ENCODE assay signal across 22 cellular contexts in genomic region chr1:54741531-54741930, GRCh38. TPM values are rescaled to one million over a fixed set of nuclear protein-coding genes. Genes with fewer than 3 reads are reported as not detected.
"Had no signal": no experiment of that assay in that cellular context is flagged by ENCODE, and none has a peak within 500 bp of the region (broad histone marks: within the 10 kb centered on the region; RNA-seq: fewer than 3 reads in every experiment).

No MANE protein-coding gene starts in this region.

- H3K9me3 Mint-ChIP-seq: activated CD4-positive, alpha-beta T cell treated with anti-CD3 and anti-CD28 coated beads, Interleukin-2, amount 10 ng/mL, durations not matched to agents 24 days and 14 days; activated naive CD4-positive, alpha-beta T cell treated with anti-CD3 and anti-CD28 coated beads, Interleukin-2, amount 50 U/mL, for 72 hours had no signal

- H3K4me1 Mint-ChIP-seq: WTC11 had no signal

- H3K4me3 Mint-ChIP-seq: activated CD4-positive, alpha-beta T cell treated with anti-CD3 and anti-CD28 coated beads, Interleukin-2, amount 10 ng/mL, durations not matched to agents 24 days and 14 days; T-helper 17 cell; WTC11 had no signal

- H3K27ac Mint-ChIP-seq: activated CD4-positive, alpha-beta T cell treated with anti-CD3 and anti-CD28 coated beads, Interleukin-2, amount 10 ng/mL, durations not matched to agents 24 days and 14 days; WTC11 had no signal

- DNase-seq: activated CD4-positive, alpha-beta T cell treated with anti-CD3 and anti-CD28 coated beads, Interleukin-2, amount 10 ng/mL, durations not matched to agents 24 days and 14 days; activated CD4-positive, alpha-beta T cell treated with anti-CD3 and anti-CD28 coated beads, Interleukin-2, amount 50 U/mL, for 48 hours; activated CD4-positive, CD25-positive, alpha-beta regulatory T cell treated with anti-CD3 and anti-CD28 coated beads, Interleukin-2, amount 50 U/mL, for 72 hours; activated effector memory CD4-positive, alpha-beta T cell treated with Interleukin-2 at 50 U/mL for 16 hours; activated naive CD4-positive, alpha-beta T cell treated with Interleukin-2 at 50 U/mL for 16 hours; activated T-cell treated with anti-CD3 and anti-CD28 coated beads for 4 hours; central memory CD4-positive, alpha-beta T cell; MM.1S; NCI-H1105; NCI-H1436; NCI-H1694 treated with DMSO at 0.1 percent for 48 hours; NCI-H2029 treated with DMSO at 0.1 percent for 48 hours; NCI-H510A treated with DMSO at 0.1 percent for 48 hours; NCI-H69; NK-92 treated with Interleukin-12 subunit alpha and Interleukin-12 subunit beta, amount 100 ng/mL, for 24 hours; PC-3; SIG-M5; T-helper 17 cell; T-helper 9 cell had no signal

- H3K27me3 Mint-ChIP-seq: activated CD4-positive, alpha-beta T cell treated with anti-CD3 and anti-CD28 coated beads, Interleukin-2, amount 10 ng/mL, durations not matched to agents 24 days and 14 days; T-helper 17 cell had no signal

RNA-seq across cellular contexts. Expression of gene TTC22, which starts 59.6 kb away (rescaled TPM):
- total RNA-seq: RPMI7951 had no signal
